In genomic region chr11:83336993-83337392, GRCh38 we compare ENCODE assay signal across 24 cellular contexts. TPM values are rescaled to one million over a fixed set of nuclear protein-coding genes. Genes with fewer than 3 reads are reported as not detected.
A peak's percentile ranks its signal among the peaks of the same experiment; 100 is the strongest.
DNase-seq lines count a peak whose midpoint lies in the region; ATAC-seq and TF ChIP-seq lines count a peak whose summit lies in the region.
"Had no signal": no experiment of that assay in that cellular context is flagged by ENCODE, and none has a peak within 500 bp of the region (broad histone marks: within the 10 kb centered on the region; RNA-seq: fewer than 3 reads in every experiment).

No MANE protein-coding gene starts in this region.

- H3K4me1 Mint-ChIP-seq in naive thymus-derived CD4-positive, alpha-beta T cell, result peaks cover 0 to 2% (median 0%) of the 10 kb centered on the region in 7 donors
- H3K4me1 Mint-ChIP-seq: CD14-positive monocyte had no signal

- H3K27me3 ChIP-seq in naive thymus-derived CD4-positive, alpha-beta T cell (ENCODE audit: control insufficient read depth in 2 of 2, insufficient read depth in 2 of 2, low read length in 2 of 2), result no peaks in the 10 kb centered on the region
- H3K27me3 ChIP-seq: BE2C; BLaER1 treated with 17β-estradiol and CSF1 and Interleukin-3, amounts not matched to agents 10 nM and 100 nM had no signal

- no peak overlapping the region for H3K4me3 ChIP-seq in naive thymus-derived CD4-positive, alpha-beta T cell (ENCODE audit: low read length)
- H3K4me3 ChIP-seq: A549; BLaER1 treated with 17β-estradiol and CSF1 and Interleukin-3, amounts not matched to agents 10 nM and 100 nM; GM12878; GM23248 had no signal

- DNase-seq in DMS53 treated with DMSO at 0.1 percent for 48 hours (lab: John Stamatoyannopoulos, UW; ENCODE audit: unreplicated experiment), result peak; percentile 67
- peak; percentile 44 for DNase-seq in NCI-H69 (lab: John Stamatoyannopoulos, UW)
- no peak for DNase-seq in left colon
- no peak for DNase-seq in GM13977 (ENCODE audit: low spot score)
- no peak for DNase-seq in naive thymus-derived CD4-positive, alpha-beta T cell
- DNase-seq: 8988T; ACHN; AML-193; BE2C; Calu3; CD4-positive, alpha-beta T cell; COR-L47; DMS79; EL; GDM1; GM23248; H7; HCEC 1CT had no signal

- H3K4me1 ChIP-seq in naive thymus-derived CD4-positive, alpha-beta T cell (ENCODE audit: control insufficient read depth in 2 of 2, insufficient read depth in 2 of 2, low read length in 2 of 2), result no peaks in the 10 kb centered on the region
- H3K4me1 ChIP-seq: A549; BE2C; BLaER1 treated with 17β-estradiol and CSF1 and Interleukin-3, amounts not matched to agents 10 nM and 100 nM had no signal

- POLR2A ChIA-PET in naive thymus-derived CD4-positive, alpha-beta T cell (lab: Charles Lee), result no interaction called here

- no peak for TF ChIP-seq CTCF in GM13977 (IDR thresholded peaks at IDR 0.05; ENCODE audit: extremely low read depth, insufficient read depth, missing control alignments)

- no peaks in the 10 kb centered on the region for H3K9me3 ChIP-seq in naive thymus-derived CD4-positive, alpha-beta T cell (ENCODE audit: control insufficient read depth in 2 of 3, low read length in 3 of 3)
- H3K9me3 ChIP-seq: A549; BE2C; BLaER1 treated with 17β-estradiol and CSF1 and Interleukin-3, amounts not matched to agents 10 nM and 100 nM had no signal

- no peaks in the 10 kb centered on the region for H3K36me3 Mint-ChIP-seq in naive thymus-derived CD4-positive, alpha-beta T cell
- H3K36me3 Mint-ChIP-seq: CD14-positive monocyte had no signal

- H3K9me3 Mint-ChIP-seq in naive thymus-derived CD4-positive, alpha-beta T cell, result peaks cover 0 to 4% (median 0%) of the 10 kb centered on the region in 11 donors
- H3K9me3 Mint-ChIP-seq: CD4-positive, alpha-beta T cell had no signal

- peaks cover 0 to 5% (median 0%) of the 10 kb centered on the region in 5 donors for H3K27me3 Mint-ChIP-seq in naive thymus-derived CD4-positive, alpha-beta T cell
- H3K27me3 Mint-ChIP-seq: CD4-positive, alpha-beta T cell had no signal

- CTCF ChIA-PET in naive thymus-derived CD4-positive, alpha-beta T cell (lab: Charles Lee), result interaction anchor here (0.6 kb wide), 1 partner anchor 995 kb away, joined by 3 read pairs; no protein-coding TSS in a partner anchor

- H3K4me3 Mint-ChIP-seq in naive thymus-derived CD4-positive, alpha-beta T cell, result no peak overlapping the region
- H3K4me3 Mint-ChIP-seq: CD14-positive monocyte; CD4-positive, alpha-beta T cell had no signal

- intact Hi-C loops in left colon (cut with DNase I, micrococcal nuclease), result no loop called here
- intact Hi-C loops in naive thymus-derived CD4-positive, alpha-beta T cell (cut with micrococcal nuclease), result no loop called here

- no peak overlapping the region for H3K27ac ChIP-seq in naive thymus-derived CD4-positive, alpha-beta T cell (ENCODE audit: low read depth, low read length)
- H3K27ac ChIP-seq: A549; BLaER1 treated with 17β-estradiol and CSF1 and Interleukin-3, amounts not matched to agents 10 nM and 100 nM; GM23248 had no signal

- ATAC-seq in left colon (peak; percentile 19), GM18858 (IDR thresholded peaks at IDR 0.05; ENCODE audit: unreplicated experiment) (no peak), HG03135 (IDR thresholded peaks at IDR 0.05; ENCODE audit: unreplicated experiment) (no peak)
- no peak for ATAC-seq in naive thymus-derived CD4-positive, alpha-beta T cell
- ATAC-seq: A549, GM12878 had no signal

- in situ Hi-C loops in GM13977 (cut with MboI; ENCODE audit: low pct_unique_long_range_greater_than_20kb, low sequenced_read_pairs, unreplicated experiment), result no loop called here

- no peaks in the 10 kb centered on the region for H3K36me3 ChIP-seq in naive thymus-derived CD4-positive, alpha-beta T cell (ENCODE audit: control insufficient read depth in 2 of 3, insufficient read depth in 3 of 3, low read length in 3 of 3)
- H3K36me3 ChIP-seq: BE2C; BLaER1 treated with 17β-estradiol and CSF1 and Interleukin-3, amounts not matched to agents 10 nM and 100 nM had no signal

- no peak overlapping the region for H3K27ac Mint-ChIP-seq in naive thymus-derived CD4-positive, alpha-beta T cell
- H3K27ac Mint-ChIP-seq: CD14-positive monocyte; CD4-positive, alpha-beta T cell had no signal

RNA-seq across cellular contexts. Expression of gene CCDC90B, which starts 50.8 kb away (rescaled TPM):
- 10 to 100 TPM; 20.0 to 26.0 TPM for total RNA-seq in left colon
- 10 to 100 TPM; 19.1 to 40.8 (median 27.8) TPM for total RNA-seq in naive thymus-derived CD4-positive, alpha-beta T cell
- 10 to 100 TPM; 50.1 to 60.2 TPM for polyA plus RNA-seq in naive thymus-derived CD4-positive, alpha-beta T cell

Comparison
In these comparisons a context has a peak if more than half of its experiments do, and no peak if none do; other contexts are left out.
1. DNase-seq: peak in DMS53 treated with DMSO at 0.1 percent for 48 hours (single experiment) and NCI-H69 (single experiment); none in left colon (0 of 2), GM13977 (single experiment) and naive thymus-derived CD4-positive, alpha-beta T cell (0 of 9).